Comparison of ENCODE assay signal across 18 cellular contexts in genomic region chr1:47808612-47809011, GRCh38.
DNase-seq lines count a peak whose midpoint lies in the region; ATAC-seq, FAIRE-seq and TF ChIP-seq lines count a peak whose summit lies in the region.
"Had no signal": no experiment of that assay in that cellular context is flagged by ENCODE, and none has a peak within 500 bp of the region (broad histone marks: within the 10 kb centered on the region; RNA-seq: fewer than 3 reads in every experiment).

No MANE protein-coding gene starts in this region.

- H3K79me2 ChIP-seq in SK-N-SH (ENCODE audit: insufficient read depth): no peaks in the 10 kb centered on the region
- no peaks in the 10 kb centered on the region for H3K79me2 ChIP-seq in GM12878 (ENCODE audit: control insufficient read depth, insufficient read depth, low read length)

- TF ChIP-seq EP300 in SK-N-SH (IDR thresholded peaks at IDR 0.05; ENCODE audit: borderline replicate concordance in 1 of 2, low read depth in 1 of 2, low read length in 1 of 2): no peak
- no peak for TF ChIP-seq EP300 in GM12878 (IDR thresholded peaks at IDR 0.05; ENCODE audit: borderline replicate concordance in 1 of 2, control insufficient read depth in 1 of 2, low read depth in 2 of 2, low read length in 2 of 2)

- in situ Hi-C loops in GM12878 (cut with MboI): no loop called here

- no peak for TF ChIP-seq RAD21 in SK-N-SH (IDR thresholded peaks at IDR 0.05; ENCODE audit: low read length)
- TF ChIP-seq RAD21 in GM12878 (IDR thresholded peaks at IDR 0.05; ENCODE audit: insufficient read depth, low read depth, low read length): no peak

- H3K4me2 ChIP-seq in SK-N-SH (no peak overlapping the region), GM12878 (ENCODE audit: control insufficient read depth, insufficient read depth) (no peak overlapping the region)

- H3K9me3 ChIP-seq in SK-N-SH: no peaks in the 10 kb centered on the region
- H3K9me3 ChIP-seq in GM12878 (replicated peaks; ENCODE audit: control insufficient read depth, insufficient read depth, low read length): no peaks in the 10 kb centered on the region
- no peaks in the 10 kb centered on the region for H3K9me3 ChIP-seq in tibial artery

- WGBS in SK-N-SH (ENCODE audit: low lambda C conversion rate): 0% methylated on average over 1 of the region's 2 CpGs
- WGBS in GM12878 (ENCODE audit: insufficient coverage, insufficient replicate concordance, low lambda C conversion rate, missing lambda C conversion rate): 0% methylated on average over 2 of the region's 2 CpGs

- H3F3A ChIP-seq in SK-N-SH (replicated peaks; ENCODE audit: insufficient read depth): no peaks in the 10 kb centered on the region

- no peak overlapping the region for H3K4me3 ChIP-seq in SK-N-SH (ENCODE audit: low read depth in 2 of 2, low read length in 1 of 2)
- no peak overlapping the region for H3K4me3 ChIP-seq in GM12878
- no peak overlapping the region for H3K4me3 ChIP-seq in epithelial cell of esophagus (ENCODE audit: low read length)
- no peak overlapping the region for H3K4me3 ChIP-seq in tibial artery

- TF ChIP-seq CTCF in SK-N-SH (IDR thresholded peaks at IDR 0.05) (no peak), GM12878 (IDR thresholded peaks at IDR 0.05 in 2 of 3, conservative IDR thresholded peaks at IDR 0.05 in 1 of 3; ENCODE audit: control insufficient read depth in 2 of 3, extremely low read depth in 1 of 3, insufficient read depth in 1 of 3, low read depth in 3 of 3, low read length in 3 of 3) (no peak), epithelial cell of esophagus (IDR thresholded peaks at IDR 0.05; ENCODE audit: insufficient read depth, low read depth, low read length, missing control alignments) (no peak), tibial artery (IDR thresholded peaks at IDR 0.05) (no peak)

- no peak for ATAC-seq in SK-N-SH treated with all-trans-retinoic acid at 6 μM for 48 hours
- ATAC-seq in GM12878: no peak
- ATAC-seq in HG02763 (IDR thresholded peaks at IDR 0.05; ENCODE audit: unreplicated experiment): no peak
- ATAC-seq: CD8-positive, alpha-beta T cell had no signal

- SMC1A ChIA-PET in GM12878 (lab: Charles Lee; ENCODE audit: uncharacterized antibody, unreplicated experiment): no interaction called here

- no TSS peak for BruUV-seq in GM12878 (replicated peaks; lab: Mats Ljungman, UMichigan)

- H2AFZ ChIP-seq in SK-N-SH (ENCODE audit: low read depth) (no peak overlapping the region), GM12878 (ENCODE audit: control insufficient read depth, low read depth, low read length) (no peak overlapping the region)

- H3K27me3 ChIP-seq in SK-N-SH (ENCODE audit: insufficient read depth) (no peaks in the 10 kb centered on the region), GM12878 (replicated peaks in 1 of 2; ENCODE audit: control insufficient read depth in 2 of 2, insufficient read depth in 2 of 2, low read length in 1 of 2) (no peaks in the 10 kb centered on the region; a peak in 1 of 4 replicates), tibial artery (no peaks in the 10 kb centered on the region)

- H4K20me1 ChIP-seq in SK-N-SH (ENCODE audit: insufficient read depth) (no peaks in the 10 kb centered on the region), GM12878 (ENCODE audit: control insufficient read depth, insufficient read depth) (no peaks in the 10 kb centered on the region)

- POLR2A ChIA-PET in SK-N-SH (lab: Yijun Ruan, JAX) (no interaction called here), GM12878 (lab: Charles Lee) (no interaction called here)

- FAIRE-seq in GM12878 (lab: Jason Lieb, UNC): no peak
- FAIRE-seq: D721Med, G401.6, GM19239 had no signal

- RAD21 ChIA-PET in GM12878 (lab: Charles Lee; ENCODE audit: unreplicated experiment): no interaction called here

- CTCF ChIA-PET in SK-N-SH (lab: Yijun Ruan, JAX) (interaction anchor here (0.6 kb wide), 1 partner anchor 9 kb away, joined by 3 read pairs; no protein-coding TSS in a partner anchor), GM12878 (lab: Yijun Ruan, JAX) (interaction anchor here (1.4 kb wide), 1 partner anchor 53 kb away, joined by 3 read pairs; no protein-coding TSS in a partner anchor)

- H3K4me1 ChIP-seq in SK-N-SH (ENCODE audit: control insufficient read depth in 1 of 2, insufficient read depth in 2 of 2, low read depth in 1 of 2, low read length in 1 of 2) (peaks cover 0 to 26% of the 10 kb centered on the region in 2 experiments; a peak in 2 of 4 replicates), GM12878 (ENCODE audit: control insufficient read depth, insufficient read depth, low read length) (no peaks in the 10 kb centered on the region), tibial artery (peaks cover 0 to 81% (median 52%) of the 10 kb centered on the region in 4 donors)

- DNase-seq in SK-N-SH: no peak
- DNase-seq in GM12878 (ENCODE audit: low read depth, low spot score): no peak
- DNase-seq in epithelial cell of esophagus (ENCODE audit: low read depth): peak; percentile 59
- DNase-seq in tibial artery: no peak
- no peak for DNase-seq in NCI-H82 treated with DMSO at 0.1 percent for 48 hours (lab: John Stamatoyannopoulos, UW; ENCODE audit: unreplicated experiment)
- DNase-seq in central memory CD4-positive, alpha-beta T cell: no peak
- DNase-seq: CD8-positive, alpha-beta T cell; COR-L47; DMS153; DMS79 treated with DMSO at 0.1 percent for 48 hours; EL; HCEC 1CT had no signal

- intact Hi-C loops in GM12878 (cut with micrococcal nuclease; ENCODE audit: unreplicated experiment) (no loop called here), tibial artery (cut with DNase I; ENCODE audit: low total_unique reads) (no loop called here)

- H3K9ac ChIP-seq in SK-N-SH: no peak overlapping the region
- H3K9ac ChIP-seq in GM12878 (ENCODE audit: control insufficient read depth, insufficient read depth, low read length): no peak overlapping the region

- TF ChIP-seq POLR2A in GM12878 (IDR thresholded peaks at IDR 0.05; ENCODE audit: low read depth, low read length): no peak

- H3K27ac ChIP-seq in SK-N-SH (ENCODE audit: low read depth in 2 of 2, low read length in 1 of 2) (no peak overlapping the region), GM12878 (ENCODE audit: control insufficient read depth, insufficient read depth) (no peak overlapping the region), tibial artery (peak overlapping the region; percentile 56 to 71)
- H3K27ac ChIP-seq: HL-60 had no signal

- H3K36me3 ChIP-seq in SK-N-SH (replicated peaks in 1 of 2; ENCODE audit: control insufficient read depth in 1 of 2, insufficient read depth in 2 of 2, low read length in 1 of 2): no peaks in the 10 kb centered on the region
- H3K36me3 ChIP-seq in GM12878 (ENCODE audit: control insufficient read depth in 2 of 2, insufficient read depth in 2 of 2, low read length in 1 of 2): no peaks in the 10 kb centered on the region
- no peaks in the 10 kb centered on the region for H3K36me3 ChIP-seq in tibial artery

- no peaks in the 10 kb centered on the region for H3K9me2 ChIP-seq in SK-N-SH

TF ChIP-seq in SK-N-SH, 30 proteins besides CTCF, POLR2A, EP300 and RAD21 (continues in another document):
- TF ChIP-seq CHD2 (IDR thresholded peaks at IDR 0.05; ENCODE audit: low read length, partially characterized antibody): no peak

TF ChIP-seq in SK-N-SH treated with all-trans-retinoic acid at 6 μM for 48 hours, 23 proteins besides CTCF, POLR2A, EP300 and RAD21 (continues in another document):
- no peak for TF ChIP-seq TOX (CRISPR knock-in tag; IDR thresholded peaks at IDR 0.05; ENCODE audit: borderline replicate concordance)
- no peak for TF ChIP-seq ZC3H10 (CRISPR knock-in tag; IDR thresholded peaks at IDR 0.05)
- TF ChIP-seq BACH2 (CRISPR knock-in tag; IDR thresholded peaks at IDR 0.05; ENCODE audit: borderline replicate concordance): no peak
- TF ChIP-seq ZNF8 (CRISPR knock-in tag; IDR thresholded peaks at IDR 0.05): no peak
- TF ChIP-seq GLIS3 (CRISPR knock-in tag; IDR thresholded peaks at IDR 0.05): no peak
- TF ChIP-seq PPARA (CRISPR knock-in tag; IDR thresholded peaks at IDR 0.05; ENCODE audit: borderline replicate concordance): no peak
- TF ChIP-seq RARB (CRISPR knock-in tag; IDR thresholded peaks at IDR 0.05): no peak
- TF ChIP-seq CSRNP3 (CRISPR knock-in tag; IDR thresholded peaks at IDR 0.05): no peak

TF ChIP-seq in GM12878, 131 proteins besides CTCF, POLR2A, EP300 and RAD21:
- peak; percentile 28; the same call in 1 of the 2 replicates for TF ChIP-seq REST (IDR thresholded peaks at IDR 0.05; ENCODE audit: low read depth, low read length)
- no peak for TF ChIP-seq YBX1 (IDR thresholded peaks at IDR 0.05)
- TF ChIP-seq MAX (IDR thresholded peaks at IDR 0.05; ENCODE audit: low read depth, low read length): no peak
- no peak for TF ChIP-seq JUNB (IDR thresholded peaks at IDR 0.05)

Comparison
In these comparisons a context has a peak if more than half of its experiments do, and no peak if none do; other contexts are left out.
1. H3K27ac ChIP-seq: peak in tibial artery (2 of 2); none in SK-N-SH (0 of 2) and GM12878 (single experiment).
2. Of the 26 proteins assayed by ChIP-seq in both GM12878 and SK-N-SH: peak only in GM12878: none; only in SK-N-SH: none; in both: REST; in neither: 25.